ENCODE assay signal across 8 cellular contexts in the genomic region with DNA sequence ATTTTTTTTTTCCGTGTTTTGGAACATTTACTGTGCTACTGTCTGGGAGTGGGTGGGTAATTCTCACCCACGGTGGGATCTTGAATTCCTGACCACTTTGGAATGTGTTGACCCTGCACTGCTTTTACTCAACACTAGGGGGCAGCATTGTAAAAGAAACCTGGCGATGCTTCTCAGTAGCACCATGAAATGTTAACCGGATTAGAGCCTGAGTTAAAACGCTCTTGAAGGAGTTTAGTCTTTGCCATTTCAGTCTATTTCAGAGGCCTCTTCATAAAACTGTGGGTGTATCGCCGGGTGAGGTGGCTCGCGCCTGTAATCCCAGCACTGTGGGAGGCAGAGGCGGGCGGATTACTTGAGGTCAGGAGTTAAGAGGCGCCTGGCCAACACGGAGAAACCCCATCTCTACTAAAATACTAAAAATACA.
DNase-seq lines count a peak whose midpoint lies in the region; ATAC-seq, FAIRE-seq and TF ChIP-seq lines count a peak whose summit lies in the region.

No MANE protein-coding gene starts in this region.

- peak overlapping the region; percentile 46 for H3K4me2 ChIP-seq in A549

- POLR2A ChIA-PET in A549 (lab: Yijun Ruan, JAX), result no interaction called here
- POLR2A ChIA-PET in T-cell (lab: Charles Lee), result no interaction called here

- H3K4me3 Mint-ChIP-seq in T-cell, result no peak overlapping the region

- no peaks in the 10 kb centered on the region for H3K9me3 Mint-ChIP-seq in T-cell

- FAIRE-seq in A549 (lab: Jason Lieb, UNC), result peak; percentile 84

- ATAC-seq in A549 (peak; percentile 69 to 92), T-cell (replicated peaks in 1 of 4) (peak; percentile 69 to 88 (median 74)), GM18907 (IDR thresholded peaks at IDR 0.05; ENCODE audit: unreplicated experiment) (no peak)

- in situ Hi-C loops in GM13977 (cut with MboI; ENCODE audit: low pct_unique_long_range_greater_than_20kb, low sequenced_read_pairs, unreplicated experiment), result loop anchor here (25.0 kb wide), 2 partner anchors 355 to 480 kb away; no protein-coding TSS in a partner anchor

- DNase-seq in A549 (ENCODE audit: low read depth in 1 of 2, low spot score in 1 of 2) (peak; percentile 75 to 84), GM13977 (ENCODE audit: low spot score) (peak; percentile 62), NCI-H1048 (lab: John Stamatoyannopoulos, UW) (peak; percentile 24), T-cell (peak; percentile 13 to 64 (median 44)), adrenal gland (peak; percentile 30 to 83 (median 57)), left ventricle myocardium inferior (no peak), retina (peak; percentile 72)

- TF ChIP-seq RAD21 in A549 (conservative IDR thresholded peaks at IDR 0.05 in 1 of 2, IDR thresholded peaks at IDR 0.05 in 1 of 2), result peak; percentile 99

- H3K9me3 ChIP-seq in A549 (no peaks in the 10 kb centered on the region), adrenal gland (replicated peaks in 1 of 3) (no peaks in the 10 kb centered on the region), left ventricle myocardium inferior (replicated peaks) (no peaks in the 10 kb centered on the region)

- TF ChIP-seq CTCF in A549 (IDR thresholded peaks at IDR 0.05) (peak; percentile 99), GM13977 (IDR thresholded peaks at IDR 0.05; ENCODE audit: extremely low read depth, insufficient read depth, missing control alignments) (peak; percentile 78), adrenal gland (IDR thresholded peaks at IDR 0.05) (peak; percentile 94 to 99 (median 96)), left ventricle myocardium inferior (IDR thresholded peaks at IDR 0.05; ENCODE audit: borderline replicate concordance) (peak; percentile 95)

- H3K36me3 Mint-ChIP-seq in T-cell, result no peaks in the 10 kb centered on the region

- H3K27me3 Mint-ChIP-seq in T-cell, result peaks cover 29% of the 10 kb centered on the region in 2 donors

- H3K36me3 ChIP-seq in adrenal gland (replicated peaks in 1 of 2), result no peaks in the 10 kb centered on the region
- no peaks in the 10 kb centered on the region for H3K36me3 ChIP-seq in left ventricle myocardium inferior

- H3K27ac ChIP-seq in A549, result 0 out of 6 replicates have a peak overlapping the region, but pooled peaks of 1 of the 2 experiments have one; percentile 44
- no peak overlapping the region for H3K27ac ChIP-seq in adrenal gland
- no peak overlapping the region for H3K27ac ChIP-seq in left ventricle myocardium inferior (replicated peaks)

- intact Hi-C loops in adrenal gland (cut with DNase I), result loop anchor here in 1 of 2 donors (2.0 kb wide), 1 partner anchor 114 kb away; the partner anchor contains the start of gene PRND
- intact Hi-C loops in left ventricle myocardium inferior (cut with micrococcal nuclease), result no loop called here

- no peaks in the 10 kb centered on the region for H3K4me1 Mint-ChIP-seq in T-cell

- H3K27me3 ChIP-seq in adrenal gland, result peaks cover 22% of the 10 kb centered on the region
- H3K27me3 ChIP-seq in left ventricle myocardium inferior (ENCODE audit: low read depth), result peaks cover 7% of the 10 kb centered on the region

- H3K4me3 ChIP-seq in A549 (no peak overlapping the region), adrenal gland (no peak overlapping the region), left ventricle myocardium inferior (no peak overlapping the region)

- H3K27ac Mint-ChIP-seq in T-cell, result peak overlapping the region in 1 of 2 donors; percentile 53

- WGBS in A549 (ENCODE audit: missing lambda C conversion rate), result 31% methylated on average over 13 of the region's 13 CpGs
- 28 to 34% (median 31%) methylated on average over 13 of the region's 13 CpGs for WGBS in adrenal gland, 4 donors

- CTCF ChIA-PET in A549 (lab: Yijun Ruan, JAX), result interaction anchor here (0.6 to 13.3 kb wide), 20 partner anchors 10 to 841 kb away, joined by 3 to 378 read pairs (median 4); partner anchors contain the start of gene PRND
- CTCF ChIA-PET in T-cell (lab: Charles Lee), result interaction anchor here in 1 of 2 donors (1.4 kb wide), 1 partner anchor 113 kb away, joined by 8 read pairs; no protein-coding TSS in a partner anchor

- no peak for TF ChIP-seq EP300 in A549 (IDR thresholded peaks at IDR 0.05)

- H3K4me1 ChIP-seq in A549, result no peaks in the 10 kb centered on the region
- H3K4me1 ChIP-seq in adrenal gland (replicated peaks in 1 of 2), result no peaks in the 10 kb centered on the region
- peaks cover 15% of the 10 kb centered on the region for H3K4me1 ChIP-seq in left ventricle myocardium inferior

- TF ChIP-seq POLR2A in A549 (IDR thresholded peaks at IDR 0.05; ENCODE audit: low read length), result no peak
- no peak for TF ChIP-seq POLR2A in adrenal gland (IDR thresholded peaks at IDR 0.05)

TF ChIP-seq in A549, 52 proteins besides CTCF, POLR2A, EP300 and RAD21:
- TF ChIP-seq SMC3 (IDR thresholded peaks at IDR 0.05), result peak; percentile 97
- no peak for TF ChIP-seq MYC (IDR thresholded peaks at IDR 0.05; ENCODE audit: borderline replicate concordance, low read length)
